ENCODE assay signal across 15 cellular contexts in the genomic region with DNA sequence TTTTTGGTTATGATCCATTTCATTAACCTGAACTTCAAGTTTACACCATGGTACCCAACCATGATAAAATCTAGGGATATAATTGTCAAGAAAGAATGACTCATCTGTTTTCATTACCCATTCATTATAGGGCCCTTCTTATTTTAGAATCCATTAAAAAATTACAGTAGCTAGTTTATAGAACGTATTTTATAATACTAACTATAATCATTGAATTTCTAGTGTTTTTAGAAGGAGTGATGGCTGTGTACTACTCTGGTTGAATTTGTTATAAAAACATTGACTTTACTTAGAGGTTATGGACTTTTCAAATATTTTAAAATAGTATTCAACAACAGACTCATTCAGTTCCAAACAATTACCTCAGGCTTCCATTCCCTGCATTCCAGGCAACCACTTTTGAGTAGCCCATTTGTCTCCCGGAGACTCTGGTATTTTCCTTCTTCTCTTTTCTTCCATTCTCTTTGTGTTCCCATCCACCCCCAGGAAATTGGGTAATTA.
DNase-seq lines count a peak whose midpoint lies in the region; TF ChIP-seq lines count a peak whose summit lies in the region.
"Had no signal": no experiment of that assay in that cellular context is flagged by ENCODE, and none has a peak within 500 bp of the region (broad histone marks: within the 10 kb centered on the region; RNA-seq: fewer than 3 reads in every experiment).

No MANE protein-coding gene starts in this region.

- H3K27me3 Mint-ChIP-seq in HFFc6 (ENCODE audit: insufficient read depth) = no peaks in the 10 kb centered on the region
- H3K27me3 Mint-ChIP-seq in activated CD4-positive, alpha-beta memory T cell treated with anti-CD3 and anti-CD28 coated beads for 36 hours = no peaks in the 10 kb centered on the region
- H3K27me3 Mint-ChIP-seq: central memory CD8-positive, alpha-beta T cell; type B pancreatic cell had no signal

- POLR2A ChIA-PET in activated CD4-positive, alpha-beta memory T cell treated with anti-CD3 and anti-CD28 coated beads for 36 hours (lab: Charles Lee) = no interaction called here

- peak overlapping the region; percentile 42 for H3K4me3 Mint-ChIP-seq in HFFc6
- H3K4me3 Mint-ChIP-seq in activated CD4-positive, alpha-beta memory T cell treated with anti-CD3 and anti-CD28 coated beads for 36 hours = no peak overlapping the region
- H3K4me3 Mint-ChIP-seq: central memory CD8-positive, alpha-beta T cell; type B pancreatic cell had no signal

- H3K9me3 Mint-ChIP-seq in HFFc6 = no peaks in the 10 kb centered on the region
- peaks cover 5% of the 10 kb centered on the region for H3K9me3 Mint-ChIP-seq in activated CD4-positive, alpha-beta memory T cell treated with anti-CD3 and anti-CD28 coated beads for 36 hours
- H3K9me3 Mint-ChIP-seq: central memory CD8-positive, alpha-beta T cell had no signal

- H4K20me1 ChIP-seq in Karpas-422 (ENCODE audit: insufficient read depth, low read depth, low read length) = no peaks in the 10 kb centered on the region

- no peaks in the 10 kb centered on the region for H3K36me3 ChIP-seq in Karpas-422 (ENCODE audit: insufficient read depth, low read length)
- H3K36me3 ChIP-seq: spleen had no signal

- H3K9me2 ChIP-seq in Karpas-422 (replicated peaks; ENCODE audit: insufficient read depth, low read length) = no peaks in the 10 kb centered on the region

- H3K4me1 ChIP-seq in Karpas-422 (ENCODE audit: low read length) = no peaks in the 10 kb centered on the region
- H3K4me1 ChIP-seq: spleen had no signal

- CTCF ChIA-PET in activated CD4-positive, alpha-beta memory T cell treated with anti-CD3 and anti-CD28 coated beads for 36 hours (lab: Charles Lee) = no interaction called here

- H3K27ac ChIP-seq in Karpas-422 (ENCODE audit: low read length) = no peak overlapping the region
- H3K27ac ChIP-seq: spleen had no signal

- H3K27me3 ChIP-seq in Karpas-422 (ENCODE audit: low read length) = no peaks in the 10 kb centered on the region
- H3K27me3 ChIP-seq: spleen had no signal

- peaks cover 14% of the 10 kb centered on the region; the same call in 1 of the 2 replicates for H3K36me3 Mint-ChIP-seq in HFFc6 (ENCODE audit: low read depth)
- H3K36me3 Mint-ChIP-seq in activated CD4-positive, alpha-beta memory T cell treated with anti-CD3 and anti-CD28 coated beads for 36 hours = peaks cover 1% of the 10 kb centered on the region
- H3K36me3 Mint-ChIP-seq: type B pancreatic cell had no signal

- TF ChIP-seq CTCF in HFFc6 (IDR thresholded peaks at IDR 0.05) = no peak

- H3K79me2 ChIP-seq in Karpas-422 (ENCODE audit: low read length) = no peaks in the 10 kb centered on the region

- no peak overlapping the region for H2AFZ ChIP-seq in Karpas-422 (ENCODE audit: low read length)

- H3K9ac ChIP-seq in Karpas-422 (ENCODE audit: low read length) = no peak overlapping the region

- intact Hi-C loops in activated CD4-positive, alpha-beta memory T cell treated with anti-CD3 and anti-CD28 coated beads for 36 hours (cut with micrococcal nuclease) = no loop called here

- H3K9me3 ChIP-seq in Karpas-422 (ENCODE audit: low read length) = no peaks in the 10 kb centered on the region
- H3K9me3 ChIP-seq: spleen had no signal

- H3K4me1 Mint-ChIP-seq in HFFc6 (ENCODE audit: low read depth) = peaks cover 96% of the 10 kb centered on the region
- H3K4me1 Mint-ChIP-seq in activated CD4-positive, alpha-beta memory T cell treated with anti-CD3 and anti-CD28 coated beads for 36 hours (ENCODE audit: low read depth) = peaks cover 2% of the 10 kb centered on the region
- H3K4me1 Mint-ChIP-seq: central memory CD8-positive, alpha-beta T cell had no signal

- no peak overlapping the region for H3K4me2 ChIP-seq in Karpas-422 (ENCODE audit: low read depth, low read length, poor library complexity, severe bottlenecking)

- H3K4me3 ChIP-seq in Karpas-422 (ENCODE audit: low read length) = no peak overlapping the region
- H3K4me3 ChIP-seq: spleen had no signal

- DNase-seq in A172 (ENCODE audit: low spot score) (peak; percentile 65), HFFc6 (peak; percentile 69), astrocyte of the hippocampus (ENCODE audit: low read depth, low spot score) (peak; percentile 94), hepatic stellate cell (ENCODE audit: low spot score) (peak; percentile 24), Karpas-422 (no peak), NCI-H2029 treated with DMSO at 0.1 percent for 48 hours (lab: John Stamatoyannopoulos, UW) (no peak)
- DNase-seq in stimulated activated CD4-positive, alpha-beta T cell treated with anti-CD3 and anti-CD28 coated beads, Interleukin-2, amount 100 ng/mL, for 24 hours = no peak
- DNase-seq in activated CD4-positive, alpha-beta memory T cell treated with anti-CD3 and anti-CD28 coated beads for 36 hours = no peak
- DNase-seq: 8988T; activated CD4-positive, alpha-beta T cell treated with anti-CD3 and anti-CD28 coated beads for 48 hours; activated effector memory CD4-positive, alpha-beta T cell treated with Interleukin-2 at 50 U/mL for 16 hours; NCI-H1930; spleen had no signal

- H3K27ac Mint-ChIP-seq in HFFc6 = peak overlapping the region; percentile 79
- no peak overlapping the region for H3K27ac Mint-ChIP-seq in activated CD4-positive, alpha-beta memory T cell treated with anti-CD3 and anti-CD28 coated beads for 36 hours
- H3K27ac Mint-ChIP-seq: type B pancreatic cell had no signal

Comparison
In these comparisons a context has a peak if more than half of its experiments do, and no peak if none do; other contexts are left out.
1. DNase-seq: peak in A172 (single experiment), HFFc6 (single experiment), astrocyte of the hippocampus (single experiment) and hepatic stellate cell (single experiment); none in Karpas-422 (single experiment), stimulated activated CD4-positive, alpha-beta T cell treated with anti-CD3 and anti-CD28 coated beads, Interleukin-2, amount 100 ng/mL, for 24 hours (0 of 2), activated CD4-positive, alpha-beta memory T cell treated with anti-CD3 and anti-CD28 coated beads for 36 hours (single experiment) and NCI-H2029 treated with DMSO at 0.1 percent for 48 hours (single experiment).